In genomic region chr3:45972534-45973402, GRCh38 we compare ENCODE assay signal across 9 cellular contexts. TPM values are rescaled to one million over a fixed set of nuclear protein-coding genes. Genes with fewer than 3 reads are reported as not detected.
DNase-seq lines count a peak whose midpoint lies in the region; FAIRE-seq and TF ChIP-seq lines count a peak whose summit lies in the region.
"Had no signal": no experiment of that assay in that cellular context is flagged by ENCODE, and none has a peak within 500 bp of the region (broad histone marks: within the 10 kb centered on the region; RNA-seq: fewer than 3 reads in every experiment).

No MANE protein-coding gene starts in this region.

- H3K4me3 ChIP-seq in epithelial cell of proximal tubule (ENCODE audit: low read depth, low read length), result no peak overlapping the region
- peak overlapping the region; percentile 51 for H3K4me3 ChIP-seq in skeletal muscle satellite cell (ENCODE audit: low read length)
- no peak overlapping the region for H3K4me3 ChIP-seq in WERI-Rb-1 (ENCODE audit: low read depth, low read length)
- no peak overlapping the region for H3K4me3 ChIP-seq in small intestine (ENCODE audit: low read depth in 1 of 2, low read length in 2 of 2)

- H3K27ac ChIP-seq in WERI-Rb-1 (no peak overlapping the region), small intestine (ENCODE audit: low read depth in 1 of 2, low read length in 1 of 2) (peak overlapping the region in 1 of 2 donors; percentile 69)

- WGBS in small intestine, 3 donors, result 77 to 79% (median 77%) methylated on average over 6 of the region's 6 CpGs

- H3K36me3 ChIP-seq in skeletal muscle satellite cell (ENCODE audit: insufficient read depth, low read length) (peaks cover 26% of the 10 kb centered on the region), WERI-Rb-1 (peaks cover 79% of the 10 kb centered on the region), small intestine (ENCODE audit: control insufficient read depth in 2 of 2, insufficient read depth in 2 of 2, low read length in 2 of 2) (peaks cover 11 to 12% of the 10 kb centered on the region in 2 donors)

- H3K9me3 ChIP-seq in skeletal muscle satellite cell (replicated peaks; ENCODE audit: low read length), result no peaks in the 10 kb centered on the region
- H3K9me3 ChIP-seq in WERI-Rb-1 (ENCODE audit: severe bottlenecking), result no peaks in the 10 kb centered on the region
- no peaks in the 10 kb centered on the region for H3K9me3 ChIP-seq in small intestine (ENCODE audit: control insufficient read depth, low read depth)

- TF ChIP-seq CTCF in epithelial cell of proximal tubule (conservative IDR thresholded peaks at IDR 0.05; ENCODE audit: low read depth, low read length), result no peak
- TF ChIP-seq CTCF in WERI-Rb-1 (IDR thresholded peaks at IDR 0.05; ENCODE audit: low read depth, low read length), result no peak

- FAIRE-seq in GM18507 (lab: Jason Lieb, UNC), result peak; percentile 64
- no peak for FAIRE-seq in small intestine (lab: Jason Lieb, UNC)

- DNase-seq in GM18507 (ENCODE audit: extremely low spot score, insufficient read length, low read depth) (no peak), NOMO-1 treated with DMSO at 0.1 percent for 48 hours (lab: John Stamatoyannopoulos, UW; ENCODE audit: unreplicated experiment) (peak; percentile 99), epithelial cell of proximal tubule (ENCODE audit: low read depth) (peak; percentile 77), WERI-Rb-1 (no peak), small intestine (no peak)
- no peak for DNase-seq in activated CD4-positive, CD25-positive, alpha-beta regulatory T cell treated with anti-CD3 and anti-CD28 coated beads, Interleukin-2, amount 50 U/mL, for 72 hours
- DNase-seq in activated CD4-positive, alpha-beta T cell treated with anti-CD3 and anti-CD28 coated beads for 4 hours, result no peak
- DNase-seq: NCI-H82 had no signal

- peak overlapping the region; percentile 73 for H3K4me2 ChIP-seq in skeletal muscle satellite cell (ENCODE audit: low read length)

- no peak overlapping the region for H3K9ac ChIP-seq in skeletal muscle satellite cell (ENCODE audit: low read depth, low read length)

- H3K4me1 ChIP-seq in skeletal muscle satellite cell (ENCODE audit: control insufficient read depth, insufficient read depth, low read length) (peaks cover 25% of the 10 kb centered on the region), small intestine (ENCODE audit: control insufficient read depth in 2 of 2, insufficient read depth in 1 of 2, low read depth in 1 of 2, low read length in 1 of 2) (peaks cover 0 to 2% of the 10 kb centered on the region in 2 donors)

- H3K27me3 ChIP-seq in skeletal muscle satellite cell (ENCODE audit: control insufficient read depth, insufficient read depth, low read length), result no peaks in the 10 kb centered on the region
- no peaks in the 10 kb centered on the region for H3K27me3 ChIP-seq in WERI-Rb-1 (ENCODE audit: insufficient read depth, low read depth, severe bottlenecking)
- H3K27me3 ChIP-seq in small intestine (ENCODE audit: control insufficient read depth in 2 of 2, insufficient read depth in 2 of 2, low read length in 2 of 2), result no peaks in the 10 kb centered on the region

RNA-seq across cellular contexts. Expression of gene FYCO1, which starts 22.9 kb away (rescaled TPM):
- total RNA-seq in epithelial cell of proximal tubule, result 10.3 and 10.9 TPM in 2 replicates
- total RNA-seq in skeletal muscle satellite cell (2012; rRNA removed), result 11.1 and 11.9 TPM in 2 replicates
- polyA plus RNA-seq in small intestine, result 1 to 10 TPM; 6.5 to 9.6 (median 8.3) TPM

RNA-seq across cellular contexts. Expression of gene CXCR6, which starts 29.5 kb away (rescaled TPM):
- total RNA-seq in epithelial cell of proximal tubule, result not detected in 2 replicates
- not detected in 2 replicates for total RNA-seq in skeletal muscle satellite cell (2012; rRNA removed)
- polyA plus RNA-seq in small intestine, result 1 to 10 TPM in 2 of 3 donors, under 1 TPM in 1; 0.45 to 2.7 (median 2.2) TPM

RNA-seq across cellular contexts. Expression of gene XCR1, which starts 54.5 kb away (rescaled TPM):
- total RNA-seq in epithelial cell of proximal tubule, result not detected in 2 replicates
- not detected in 2 replicates for total RNA-seq in skeletal muscle satellite cell (2012; rRNA removed)
- polyA plus RNA-seq in small intestine, result under 1 TPM in 2 of 3 donors, not detected in 1; under 0.01 to 0.13 TPM

Comparison
In these comparisons a context has a peak if more than half of its experiments do, and no peak if none do; other contexts are left out.
1. DNase-seq: peak in NOMO-1 treated with DMSO at 0.1 percent for 48 hours (single experiment) and epithelial cell of proximal tubule (single experiment); none in GM18507 (single experiment), WERI-Rb-1 (single experiment), small intestine (single experiment), activated CD4-positive, CD25-positive, alpha-beta regulatory T cell treated with anti-CD3 and anti-CD28 coated beads, Interleukin-2, amount 50 U/mL, for 72 hours (single experiment) and activated CD4-positive, alpha-beta T cell treated with anti-CD3 and anti-CD28 coated beads for 4 hours (0 of 2).